In genomic region chr11:35675901-35676610, GRCh38 we compare ENCODE assay signal across 10 cellular contexts. TPM values are rescaled to one million over a fixed set of nuclear protein-coding genes. Genes with fewer than 3 reads are reported as not detected.
DNase-seq lines count a peak whose midpoint lies in the region; ATAC-seq, FAIRE-seq and TF ChIP-seq lines count a peak whose summit lies in the region.
"Had no signal": no experiment of that assay in that cellular context is flagged by ENCODE, and none has a peak within 500 bp of the region (broad histone marks: within the 10 kb centered on the region; RNA-seq: fewer than 3 reads in every experiment).

No MANE protein-coding gene starts in this region.

- in situ Hi-C loops in IMR-90 (cut with MboI; ENCODE audit: low sequenced_read_pairs): no loop called here

- DNase-seq in Right ventricle myocardium superior: no peak
- no peak for DNase-seq in cardiac septum (ENCODE audit: low spot score)
- DNase-seq in IMR-90: peak; percentile 45
- DNase-seq in fibroblast of the conjunctiva (ENCODE audit: low read depth): peak; percentile 17
- DNase-seq in upper lobe of right lung: no peak
- no peak for DNase-seq in HTR-8/SVneo (ENCODE audit: insufficient read length, low spot score)
- DNase-seq: brain microvascular endothelial cell had no signal

- WGBS in IMR-90 (ENCODE audit: extremely low coverage in 2 of 2, insufficient read length in 1 of 2), 2 experiments: no CpG with 5 or more reads among the region's 1 CpG

- H4K8ac ChIP-seq in IMR-90 (ENCODE audit: low read depth in 2 of 2, low read length in 2 of 2): no peak overlapping the region

- no peaks in the 10 kb centered on the region for H3K9me3 ChIP-seq in IMR-90 (ENCODE audit: control insufficient read depth, insufficient read depth, low read length)
- no peaks in the 10 kb centered on the region for H3K9me3 ChIP-seq in upper lobe of right lung

- TF ChIP-seq POLR2A in IMR-90 (IDR thresholded peaks at IDR 0.05; ENCODE audit: low read depth, low read length): no peak

- CTCF ChIA-PET in IMR-90 (lab: Yijun Ruan, JAX): interaction anchor here (0.6 kb wide), 1 partner anchor 748 kb away, joined by 3 read pairs; no protein-coding TSS in a partner anchor

- H3K27ac ChIP-seq in IMR-90 (ENCODE audit: insufficient read depth, low read length): no peak overlapping the region
- H3K27ac ChIP-seq in upper lobe of right lung: no peak overlapping the region
- H3K27ac ChIP-seq: brain microvascular endothelial cell, SK-N-MC had no signal

- H2AK9ac ChIP-seq in IMR-90 (replicated peaks; ENCODE audit: low read depth, low read length, poor library complexity): no peak overlapping the region

- ATAC-seq in Right ventricle myocardium superior (ENCODE audit: poor library complexity) (peak; percentile 66), IMR-90 (ENCODE audit: low read depth) (peak; percentile 60), upper lobe of right lung (peak; percentile 61), esophagus mucosa (no peak), GM19397 (IDR thresholded peaks at IDR 0.05; ENCODE audit: unreplicated experiment) (no peak)

- H2AFZ ChIP-seq in IMR-90 (replicated peaks; ENCODE audit: low read length, poor library complexity): no peak overlapping the region

- H2AK5ac ChIP-seq in IMR-90 (ENCODE audit: low read depth, low read length): no peak overlapping the region

- no peak for FAIRE-seq in HTR-8/SVneo (lab: Jason Lieb, UNC)

- no peaks in the 10 kb centered on the region for H3K36me3 ChIP-seq in IMR-90 (ENCODE audit: control insufficient read depth, insufficient read depth, low read length)
- H3K36me3 ChIP-seq in upper lobe of right lung: no peaks in the 10 kb centered on the region
- H3K36me3 ChIP-seq: brain microvascular endothelial cell had no signal

- no peak overlapping the region for H4K91ac ChIP-seq in IMR-90 (ENCODE audit: insufficient read depth, low read depth, low read length)

- no peak overlapping the region for H3K9ac ChIP-seq in IMR-90 (ENCODE audit: low read depth, low read length)

- H4K5ac ChIP-seq in IMR-90 (ENCODE audit: low read depth, low read length): no peak overlapping the region

- intact Hi-C loops in Right ventricle myocardium superior (cut with DNase I): no loop called here
- intact Hi-C loops in cardiac septum (cut with DNase I): no loop called here
- intact Hi-C loops in IMR-90 (cut with micrococcal nuclease): loop anchor here (5.0 kb wide), 1 partner anchor 54 kb away; no protein-coding TSS in a partner anchor
- intact Hi-C loops in upper lobe of right lung (cut with DNase I): no loop called here

- peak overlapping the region; percentile 10; the same call in 1 of the 2 replicates for H3K4me2 ChIP-seq in IMR-90 (ENCODE audit: low read depth, low read length)

- no peak overlapping the region for H3K56ac ChIP-seq in IMR-90 (ENCODE audit: extremely low read depth, insufficient read depth, low read length)

- H2BK120ac ChIP-seq in IMR-90 (ENCODE audit: low read depth, low read length): no peak overlapping the region

- peaks cover 40 to 78% of the 10 kb centered on the region in 2 experiments for H3K79me1 ChIP-seq in IMR-90 (ENCODE audit: low read depth in 1 of 2, low read length in 2 of 2)

- H3K4ac ChIP-seq in IMR-90 (ENCODE audit: low read depth, low read length): no peak overlapping the region

- no peak overlapping the region for H3K4me3 ChIP-seq in IMR-90 (ENCODE audit: insufficient read depth, low read depth, low read length)
- no peak overlapping the region for H3K4me3 ChIP-seq in upper lobe of right lung
- H3K4me3 ChIP-seq: SK-N-MC had no signal

- no TSS peak for BruUV-seq in IMR-90 (replicated peaks; lab: Mats Ljungman, UMichigan)

- dilution Hi-C loops in IMR-90 (cut with HindIII; ENCODE audit: low sequenced_read_pairs, unreplicated experiment): no loop called here

- H4K20me1 ChIP-seq in IMR-90 (ENCODE audit: insufficient read depth, low read length): peaks cover 66% of the 10 kb centered on the region

- TF ChIP-seq RAD21 in IMR-90 (IDR thresholded peaks at IDR 0.05; ENCODE audit: low read length): no peak

- no peak overlapping the region for H2BK20ac ChIP-seq in IMR-90 (ENCODE audit: low read depth, low read length)

- H2BK15ac ChIP-seq in IMR-90 (ENCODE audit: low read depth, low read length): no peak overlapping the region

- H2BK5ac ChIP-seq in IMR-90 (ENCODE audit: low read depth, low read length, poor library complexity, severe bottlenecking): no peak overlapping the region

- peaks cover 6% of the 10 kb centered on the region; the same call in 1 of the 2 replicates for H3K9me1 ChIP-seq in IMR-90 (ENCODE audit: insufficient read depth, low read length)

- H3K4me1 ChIP-seq in IMR-90 (ENCODE audit: control insufficient read depth, insufficient read depth, low read length) (peaks cover 7% of the 10 kb centered on the region), upper lobe of right lung (peaks cover 12% of the 10 kb centered on the region)

- no peak overlapping the region for H3K14ac ChIP-seq in IMR-90 (replicated peaks; ENCODE audit: low read depth, low read length)

- H3K27me3 ChIP-seq in IMR-90 (ENCODE audit: control insufficient read depth, insufficient read depth, low read length) (no peaks in the 10 kb centered on the region), upper lobe of right lung (no peaks in the 10 kb centered on the region)
- H3K27me3 ChIP-seq: brain microvascular endothelial cell had no signal

- POLR2A ChIA-PET in IMR-90 (lab: Charles Lee; ENCODE audit: unreplicated experiment): no interaction called here

- TF ChIP-seq CTCF in IMR-90 (conservative IDR thresholded peaks at IDR 0.05; ENCODE audit: low read depth, low read length) (no peak), upper lobe of right lung (IDR thresholded peaks at IDR 0.05) (no peak)

- no peak overlapping the region for H3K23ac ChIP-seq in IMR-90 (ENCODE audit: low read depth, low read length)

- H3K18ac ChIP-seq in IMR-90 (ENCODE audit: low read depth, low read length): no peak overlapping the region

TF ChIP-seq in IMR-90, 13 proteins besides CTCF, POLR2A, EP300 and RAD21:
- no peak for TF ChIP-seq ELK1 (IDR thresholded peaks at IDR 0.05; ENCODE audit: borderline replicate concordance, low read depth, low read length)
- TF ChIP-seq MXI1 (IDR thresholded peaks at IDR 0.05; ENCODE audit: borderline replicate concordance, low read depth, low read length): no peak
- TF ChIP-seq RCOR1 (IDR thresholded peaks at IDR 0.05; ENCODE audit: insufficient replicate concordance, low read length): no peak

RNA-seq across cellular contexts. Expression of gene TRIM44, which starts 13.5 kb away (rescaled TPM):
- total RNA-seq in Right ventricle myocardium superior: 34.0 TPM
- total RNA-seq in cardiac septum: 57.8 TPM
- 99.4 and 104 TPM in 2 replicates for total RNA-seq in IMR-90 (2012; rRNA removed)
- 43.8 and 50.7 TPM in 2 replicates for polyA plus RNA-seq in IMR-90 (2012; rRNA removed)
- polyA plus RNA-seq in IMR-90 (2012; cell fraction: cytosol; rRNA removed): 14.3 and 35.8 TPM in 2 replicates
- polyA plus RNA-seq in IMR-90 (2012; cell fraction: nucleus; rRNA removed; ENCODE audit: low replicate concordance): 14.1 and 56.8 TPM in 2 replicates
- total RNA-seq in upper lobe of right lung: 67.2 TPM
- 22.7 TPM for total RNA-seq in esophagus mucosa

RNA-seq across cellular contexts. Expression of gene FJX1, which starts 57.8 kb away (rescaled TPM):
- total RNA-seq in Right ventricle myocardium superior (0.65 TPM), cardiac septum (3.6 TPM), IMR-90 (2012; rRNA removed) (8.1 and 8.4 TPM in 2 replicates), upper lobe of right lung (5.9 TPM), esophagus mucosa (5.6 TPM)
- polyA plus RNA-seq in IMR-90 (2012; rRNA removed): 11.2 and 14.2 TPM in 2 replicates
- 16.5 and 30.3 TPM in 2 replicates for polyA plus RNA-seq in IMR-90 (2012; cell fraction: cytosol; rRNA removed)
- 12.9 and 26.1 TPM in 2 replicates for polyA plus RNA-seq in IMR-90 (2012; cell fraction: nucleus; rRNA removed; ENCODE audit: low replicate concordance)

Comparison
In these comparisons a context has a peak if more than half of its experiments do, and no peak if none do; other contexts are left out.
1. ATAC-seq: peak in Right ventricle myocardium superior (single experiment), IMR-90 (single experiment) and upper lobe of right lung (single experiment); none in esophagus mucosa (single experiment) and GM19397 (single experiment).
2. DNase-seq: peak in IMR-90 (single experiment) and fibroblast of the conjunctiva (single experiment); none in Right ventricle myocardium superior (single experiment), cardiac septum (single experiment), upper lobe of right lung (single experiment) and HTR-8/SVneo (single experiment).